Comparison of ENCODE assay signal across 18 cellular contexts in genomic region chr20:33291416-33291815, GRCh38. TPM values are rescaled to one million over a fixed set of nuclear protein-coding genes. Genes with fewer than 3 reads are reported as not detected.
A peak's percentile ranks its signal among the peaks of the same experiment; 100 is the strongest.
DNase-seq lines count a peak whose midpoint lies in the region; ATAC-seq, FAIRE-seq and TF ChIP-seq lines count a peak whose summit lies in the region.
"Had no signal": no experiment of that assay in that cellular context is flagged by ENCODE, and none has a peak within 500 bp of the region (broad histone marks: within the 10 kb centered on the region; RNA-seq: fewer than 3 reads in every experiment).

No MANE protein-coding gene starts in this region.

- ATAC-seq in HepG2 (no peak; the same call in 1 of the 3 replicates), right lobe of liver (no peak), HCT116 (peak; percentile 31; the same call in 1 of the 2 replicates)

- H3K36me3 Mint-ChIP-seq in neural progenitor cell = no peaks in the 10 kb centered on the region
- H3K36me3 Mint-ChIP-seq: CD4-positive, alpha-beta memory T cell had no signal

- TF ChIP-seq CTCF in HepG2 (CRISPR knock-in tag; IDR thresholded peaks at IDR 0.05) (no peak), right lobe of liver (IDR thresholded peaks at IDR 0.05) (no peak), HCT116 (IDR thresholded peaks at IDR 0.05 in 2 of 3, conservative IDR thresholded peaks at IDR 0.05 in 1 of 3; ENCODE audit: borderline replicate concordance in 1 of 3, insufficient read depth in 1 of 3, low read depth in 2 of 3, low read length in 2 of 3) (no peak), H1 (IDR thresholded peaks at IDR 0.05; ENCODE audit: control extremely low read depth in 1 of 3, insufficient read depth in 1 of 3, low read depth in 1 of 3, low read length in 3 of 3) (no peak), neural progenitor cell (IDR thresholded peaks at IDR 0.05) (no peak)

- H3K4me3 ChIP-seq in HepG2 (replicated peaks in 1 of 3; ENCODE audit: insufficient read depth in 1 of 3, low read depth in 2 of 3, low read length in 3 of 3) (no peak overlapping the region), right lobe of liver (no peak overlapping the region), HCT116 (replicated peaks in 1 of 2; ENCODE audit: low read depth in 1 of 2, low read length in 2 of 2) (no peak overlapping the region), H1 (ENCODE audit: extremely low read depth in 1 of 4, insufficient read depth in 2 of 4, low read depth in 3 of 4, low read length in 4 of 4) (no peak overlapping the region), neural progenitor cell (no peak overlapping the region)

- no peak overlapping the region for H2BK120ac ChIP-seq in H1 (replicated peaks; ENCODE audit: low read depth, low read length)

- no peak overlapping the region for H3K4me3 Mint-ChIP-seq in neural progenitor cell
- H3K4me3 Mint-ChIP-seq: CD4-positive, alpha-beta memory T cell had no signal

- H3K27ac Mint-ChIP-seq in neural progenitor cell = no peak overlapping the region
- H3K27ac Mint-ChIP-seq: CD4-positive, alpha-beta memory T cell had no signal

- no peaks in the 10 kb centered on the region for H3F3A ChIP-seq in neural progenitor cell (ENCODE audit: low read depth)

- DNase-seq in HepG2 (ENCODE audit: low spot score) (no peak), right lobe of liver (no peak), HCT116 (ENCODE audit: low read depth, low spot score) (no peak), H1 (ENCODE audit: low read depth in 1 of 2, low spot score in 2 of 2) (no peak), neural progenitor cell (ENCODE audit: low spot score) (no peak), NCI-H2196 treated with DMSO at 0.1 percent for 48 hours (lab: John Stamatoyannopoulos, UW; ENCODE audit: unreplicated experiment) (no peak)
- DNase-seq: DMS79 treated with DMSO at 0.1 percent for 48 hours, GF-D8, GOT3, HCEC 1CT had no signal

- TF ChIP-seq EP300 in HepG2 (IDR thresholded peaks at IDR 0.05; ENCODE audit: low read depth in 2 of 2, low read length in 2 of 2) (no peak), HepG2 (CRISPR knock-in tag; IDR thresholded peaks at IDR 0.05; ENCODE audit: borderline replicate concordance) (no peak), H1 (IDR thresholded peaks at IDR 0.05; ENCODE audit: borderline replicate concordance in 1 of 2, low read depth in 2 of 2, low read length in 2 of 2) (no peak)

- in situ Hi-C loops in HepG2 (cut with HindIII; ENCODE audit: extremely low pct_ligation_motif_present, low pct_unique_long_range_greater_than_20kb) = no loop called here

- H2BK15ac ChIP-seq in H1 (ENCODE audit: low read length) = 0 out of 2 replicates have a peak overlapping the region, but pooled peaks have one; percentile 18

- no peak for FAIRE-seq in HepG2 (lab: Jason Lieb, UNC)
- FAIRE-seq in H1 (lab: Jason Lieb, UNC) = no peak

- no peaks in the 10 kb centered on the region for H3K79me2 ChIP-seq in HepG2 (ENCODE audit: insufficient read depth, low read length)
- no peaks in the 10 kb centered on the region for H3K79me2 ChIP-seq in HCT116 (ENCODE audit: insufficient read depth, low read length)
- H3K79me2 ChIP-seq in H1 (ENCODE audit: control insufficient read depth in 1 of 2, insufficient read depth in 2 of 2, low read length in 2 of 2) = no peaks in the 10 kb centered on the region
- H3K79me2 ChIP-seq in neural progenitor cell (ENCODE audit: low read depth) = no peaks in the 10 kb centered on the region

- H2BK20ac ChIP-seq in H1 (ENCODE audit: low read length) = no peak overlapping the region

- no peak overlapping the region for H3K56ac ChIP-seq in H1 (replicated peaks; ENCODE audit: insufficient read length, low read depth, low read length)

- H3K23ac ChIP-seq in H1 (ENCODE audit: insufficient read length) = no peak overlapping the region

- H3K4me2 ChIP-seq in HepG2 (ENCODE audit: low read depth, low read length) (no peak overlapping the region), HCT116 (ENCODE audit: low read length) (no peak overlapping the region), H1 (ENCODE audit: insufficient read depth in 1 of 2, low read depth in 2 of 2, low read length in 2 of 2) (no peak overlapping the region), neural progenitor cell (no peak overlapping the region)

- H3K9me2 ChIP-seq in HCT116 (ENCODE audit: insufficient read depth) = no peaks in the 10 kb centered on the region

- BruUV-seq in HepG2 (replicated peaks; lab: Mats Ljungman, UMichigan) (no TSS peak), HCT116 (replicated peaks; lab: Mats Ljungman, UMichigan) (no TSS peak)

- peaks cover 2% of the 10 kb centered on the region for H3K9me3 Mint-ChIP-seq in neural progenitor cell
- H3K9me3 Mint-ChIP-seq: CD4-positive, alpha-beta memory T cell had no signal

- no peak overlapping the region for H4K91ac ChIP-seq in H1 (replicated peaks; ENCODE audit: insufficient read length, low read length)

- TF ChIP-seq POLR2A in HepG2 (IDR thresholded peaks at IDR 0.05; ENCODE audit: insufficient read depth in 1 of 2, low read depth in 2 of 2, low read length in 2 of 2) (no peak), right lobe of liver (IDR thresholded peaks at IDR 0.05) (no peak), HCT116 (IDR thresholded peaks at IDR 0.05; ENCODE audit: borderline replicate concordance, extremely low read depth, insufficient read depth, insufficient read length) (no peak), H1 (IDR thresholded peaks at IDR 0.05; ENCODE audit: control extremely low read depth in 1 of 2, low read depth in 2 of 2, low read length in 2 of 2) (no peak)

- POLR2A ChIA-PET in HepG2 (lab: Yijun Ruan, JAX) (no interaction called here), HCT116 (lab: Charles Lee) (no interaction called here), H1 (lab: Charles Lee; ENCODE audit: partially characterized antibody) (no interaction called here)

- no peak overlapping the region for H2BK12ac ChIP-seq in H1 (ENCODE audit: low read depth, low read length)

- no peak overlapping the region for H4K5ac ChIP-seq in H1 (ENCODE audit: insufficient read length, low read depth, low read length)

- H3K9ac ChIP-seq in HepG2 (ENCODE audit: insufficient read depth, low read depth, low read length) = no peak overlapping the region
- no peak overlapping the region for H3K9ac ChIP-seq in HCT116 (ENCODE audit: low read length)
- no peak overlapping the region for H3K9ac ChIP-seq in H1 (replicated peaks in 1 of 4; ENCODE audit: extremely low read depth in 1 of 4, low read depth in 3 of 4, low read length in 3 of 4)
- no peak overlapping the region for H3K9ac ChIP-seq in neural progenitor cell

- intact Hi-C loops in HepG2 (cut with micrococcal nuclease; ENCODE audit: unreplicated experiment) = no loop called here
- intact Hi-C loops in right lobe of liver (cut with DNase I) = no loop called here
- intact Hi-C loops in HCT116 (cut with micrococcal nuclease) = loop anchor here (5.0 kb wide), 1 partner anchor 194 kb away; no protein-coding TSS in a partner anchor

- no peaks in the 10 kb centered on the region for H3K23me2 ChIP-seq in H1 (ENCODE audit: low read depth, low read length)

- no peak overlapping the region for H2BK5ac ChIP-seq in H1 (ENCODE audit: low read depth, low read length)

- H3K18ac ChIP-seq in H1 (ENCODE audit: extremely low read depth, low read length) = no peak overlapping the region

- no peak overlapping the region for H3K4ac ChIP-seq in H1 (replicated peaks; ENCODE audit: insufficient read length, low read depth, low read length)

- CTCF ChIA-PET in HepG2 (lab: Yijun Ruan, JAX; ENCODE audit: low intra/inter-chr PET ratio, low total read pairs) = interaction anchor here (1.2 to 3.5 kb wide), 2 partner anchors 29 to 196 kb away, joined by 5 to 42 read pairs; no protein-coding TSS in a partner anchor
- CTCF ChIA-PET in HCT116 (lab: Charles Lee) = interaction anchor here (1.5 to 2.6 kb wide), 2 partner anchors 29 to 34 kb away, joined by 3 to 32 read pairs; no protein-coding TSS in a partner anchor
- CTCF ChIA-PET in H1 (lab: Charles Lee; ENCODE audit: partially characterized antibody) = interaction anchor here (0.8 to 6.9 kb wide), 21 partner anchors 8 to 316 kb away, joined by 3 to 81 read pairs (median 5); partner anchors contain the start of gene BPIFB1

- H3K4me1 ChIP-seq in HepG2 (ENCODE audit: insufficient read depth, low read length) (no peaks in the 10 kb centered on the region), right lobe of liver (no peaks in the 10 kb centered on the region), HCT116 (ENCODE audit: control insufficient read depth in 1 of 2, insufficient read depth in 2 of 2, low read length in 2 of 2) (no peaks in the 10 kb centered on the region), H1 (replicated peaks in 1 of 4; ENCODE audit: control insufficient read depth in 3 of 4, insufficient read depth in 4 of 4, low read length in 3 of 4) (no peaks in the 10 kb centered on the region; a peak in 1 of 7 replicates), neural progenitor cell (no peaks in the 10 kb centered on the region)

- H3K36me3 ChIP-seq in HepG2 (replicated peaks in 1 of 2; ENCODE audit: control insufficient read depth in 1 of 2, insufficient read depth in 2 of 2, low read length in 2 of 2) (no peaks in the 10 kb centered on the region), right lobe of liver (no peaks in the 10 kb centered on the region), HCT116 (ENCODE audit: control insufficient read depth in 1 of 2, insufficient read depth in 2 of 2, low read length in 2 of 2) (no peaks in the 10 kb centered on the region), H1 (ENCODE audit: control insufficient read depth in 2 of 4, insufficient read depth in 4 of 4, low read length in 3 of 4) (no peaks in the 10 kb centered on the region), neural progenitor cell (no peaks in the 10 kb centered on the region)

- 76% methylated on average over 8 of the region's 8 CpGs for WGBS in HepG2 (ENCODE audit: low lambda C conversion rate)
- WGBS in right lobe of liver (ENCODE audit: insufficient coverage, low coverage, low lambda C conversion rate, missing lambda C conversion rate) = 29% methylated on average over 1 of the region's 8 CpGs
- WGBS in H1 (ENCODE audit: extremely low coverage in 1 of 2, insufficient coverage in 1 of 2, insufficient read length in 1 of 2, insufficient replicate concordance in 2 of 2, low coverage in 1 of 2, low lambda C conversion rate in 2 of 2, missing lambda C conversion rate in 1 of 2), 2 experiments = 94% methylated on average over 8 of the region's 8 CpGs; no CpG with 5 or more reads in 1 of the 2 experiments

- TF ChIP-seq RAD21 in HepG2 (CRISPR knock-in tag; IDR thresholded peaks at IDR 0.05) (no peak), HCT116 (IDR thresholded peaks at IDR 0.05; ENCODE audit: low read depth) (no peak), H1 (IDR thresholded peaks at IDR 0.05 in 1 of 2, conservative IDR thresholded peaks at IDR 0.05 in 1 of 2; ENCODE audit: low read depth in 2 of 2, low read length in 2 of 2) (no peak)

- H4K8ac ChIP-seq in H1 (ENCODE audit: extremely low read depth, insufficient read depth, low read length) = no peak overlapping the region

- H3K4me1 Mint-ChIP-seq in neural progenitor cell = no peaks in the 10 kb centered on the region

- H3K9me3 ChIP-seq in HepG2 (ENCODE audit: low read length) = no peaks in the 10 kb centered on the region
- H3K9me3 ChIP-seq in right lobe of liver = no peaks in the 10 kb centered on the region
- H3K9me3 ChIP-seq in HCT116 (ENCODE audit: control insufficient read depth in 1 of 2, insufficient read depth in 1 of 2, low read depth in 1 of 2, low read length in 2 of 2) = no peaks in the 10 kb centered on the region
- H3K9me3 ChIP-seq in H1 (ENCODE audit: insufficient read depth in 2 of 2, low read depth in 1 of 2, low read length in 1 of 2) = no peaks in the 10 kb centered on the region
- H3K9me3 ChIP-seq in neural progenitor cell (ENCODE audit: low read depth) = no peaks in the 10 kb centered on the region

- H2AFZ ChIP-seq in HepG2 (ENCODE audit: low read length) (no peak overlapping the region), HCT116 (ENCODE audit: low read depth, low read length, poor library complexity, severe bottlenecking) (no peak overlapping the region), H1 (ENCODE audit: low read length) (peak overlapping the region; percentile 82; the same call in 1 of the 2 replicates), neural progenitor cell (replicated peaks) (no peak overlapping the region)

- H3K27me3 ChIP-seq in HepG2 (ENCODE audit: control insufficient read depth in 1 of 2, insufficient read depth in 2 of 2, low read length in 2 of 2) (peaks cover 7 to 48% of the 10 kb centered on the region in 2 experiments), right lobe of liver (no peaks in the 10 kb centered on the region), HCT116 (ENCODE audit: insufficient read depth, low read length) (peaks cover 20% of the 10 kb centered on the region; the same call in 1 of the 2 replicates), H1 (replicated peaks in 1 of 4; ENCODE audit: control insufficient read depth in 3 of 4, extremely low read depth in 1 of 4, insufficient read depth in 3 of 4, low read length in 3 of 4) (no peaks in the 10 kb centered on the region), neural progenitor cell (peaks cover 5% of the 10 kb centered on the region)

- no peak overlapping the region for H2AK5ac ChIP-seq in H1 (ENCODE audit: low read depth, low read length)

- RAD21 ChIA-PET in HCT116 (lab: Charles Lee; ENCODE audit: low non-redundant PET in 1 of 2, low total read pairs in 2 of 2, uncharacterized antibody in 2 of 2, unreplicated experiment in 2 of 2) = interaction anchor here in 1 of 2 experiments (1.9 kb wide), 1 partner anchor 29 kb away, joined by 6 read pairs; no protein-coding TSS in a partner anchor

- H3K27ac ChIP-seq in HepG2 (ENCODE audit: extremely low read length, insufficient read depth, low read length) (no peak overlapping the region), right lobe of liver (no peak overlapping the region), HCT116 (ENCODE audit: low read depth, low read length) (no peak overlapping the region), H1 (ENCODE audit: low read depth, low read length) (no peak overlapping the region), neural progenitor cell (no peak overlapping the region)

- no peaks in the 10 kb centered on the region for H3K79me1 ChIP-seq in H1 (ENCODE audit: low read depth, low read length)

- no peaks in the 10 kb centered on the region for H4K20me1 ChIP-seq in HepG2 (ENCODE audit: insufficient read depth, low read length)
- H4K20me1 ChIP-seq in HCT116 (ENCODE audit: insufficient read depth) = no peaks in the 10 kb centered on the region
- no peaks in the 10 kb centered on the region for H4K20me1 ChIP-seq in H1 (replicated peaks in 1 of 2; ENCODE audit: control insufficient read depth in 1 of 2, insufficient read depth in 2 of 2, low read length in 2 of 2)
- H4K20me1 ChIP-seq in neural progenitor cell (ENCODE audit: low read depth) = no peaks in the 10 kb centered on the region

- peaks cover 5% of the 10 kb centered on the region for H3K27me3 Mint-ChIP-seq in neural progenitor cell (ENCODE audit: insufficient read depth, low read depth)

- no peak overlapping the region for H3K14ac ChIP-seq in H1 (ENCODE audit: insufficient read length)

RNA-seq across cellular contexts. Expression of gene BPIFB1, which starts 8.4 kb away (rescaled TPM):
- total RNA-seq in HepG2 (2016; rRNA removed; fragmentation: Illumina TruSeq; extraction: Trizol) (0.18 and 0.82 TPM in 2 replicates), right lobe of liver (not detected), HCT116 (2021; ENCODE audit: unreplicated experiment) (0.17 TPM), neural progenitor cell (ENCODE audit: low replicate concordance) (not detected in 2 replicates)
- total RNA-seq in HepG2 (2016; cell fraction: cytosol; rRNA removed; fragmentation: Illumina TruSeq; extraction: Trizol; ENCODE audit: low read depth) = 0.18 TPM in 1 of 2 replicates, not detected in the other
- total RNA-seq in HepG2 (2016; cell fraction: insoluble cytoplasmic fraction; rRNA removed; fragmentation: Illumina TruSeq; extraction: Trizol) = 0.34 and 0.56 TPM in 2 replicates
- 0.28 TPM in 2 replicates for total RNA-seq in HepG2 (2016; cell fraction: membrane; rRNA removed; fragmentation: Illumina TruSeq; extraction: Trizol)
- total RNA-seq in HepG2 (2016; cell fraction: nucleus; rRNA removed; fragmentation: Illumina TruSeq; extraction: Trizol) = 0.59 and 0.75 TPM in 2 replicates
- polyA plus RNA-seq in HepG2 (2011; rRNA removed) (4.4 and 9.2 TPM in 2 replicates), H1 (2011; rRNA removed) (not detected in 2 replicates)
- 3.2 and 5.0 TPM in 2 replicates for polyA plus RNA-seq in HepG2 (2011; cell fraction: cytosol; rRNA removed)
- polyA plus RNA-seq in HepG2 (2011; cell fraction: nucleus; rRNA removed) = 5.1 and 7.3 TPM in 2 replicates
- 7.9 and 12.0 TPM in 2 replicates for polyA plus RNA-seq in HepG2 (2012)
- polyA plus RNA-seq in HepG2 (2016; cell fraction: cytosol; fragmentation: Illumina TruSeq; extraction: Trizol; ENCODE audit: low read depth) = 0.26 and 0.36 TPM in 2 replicates
- polyA plus RNA-seq in HepG2 (2016; cell fraction: insoluble cytoplasmic fraction; fragmentation: Illumina TruSeq; extraction: Trizol; ENCODE audit: low read depth) = 0.54 and 0.91 TPM in 2 replicates
- polyA plus RNA-seq in HepG2 (2016; cell fraction: membrane; fragmentation: Illumina TruSeq; extraction: Trizol; ENCODE audit: low read depth) = 0.17 and 0.40 TPM in 2 replicates
- 0.97 and 1.00 TPM in 2 replicates for polyA plus RNA-seq in HepG2 (2016; cell fraction: nucleus; fragmentation: Illumina TruSeq; extraction: Trizol; ENCODE audit: insufficient read depth, low read depth)
- 3.7 TPM in 1 of 2 replicates, not detected in the other for polyA minus RNA-seq in HepG2 (2011; rRNA and poly(A)+ RNA removed; ENCODE audit: low replicate concordance)
- polyA minus RNA-seq in HepG2 (2011; cell fraction: cytosol; rRNA and poly(A)+ RNA removed) = 0.44 and 1.6 TPM in 2 replicates
- polyA minus RNA-seq in HepG2 (2011; cell fraction: nucleus; rRNA and poly(A)+ RNA removed) = 1.7 and 2.0 TPM in 2 replicates
- polyA plus RNA-seq in HCT116 (2012) = 0.02 and 0.05 TPM in 2 replicates
- total RNA-seq in H1 (2021; fragmentation: NEBNext Ultra II Directional; extraction: Animal tissue kit (Norgen Biotek cat#: 25700)) = not detected in 2 replicates
- not detected for polyA plus RNA-seq in H1 (2011; cell fraction: cytosol; rRNA removed)
- not detected for polyA plus RNA-seq in H1 (2011; cell fraction: nucleus; rRNA removed)
- not detected in 4 replicates for polyA plus RNA-seq in H1 (2012, experiment 1 of 2)
- polyA plus RNA-seq in H1 (2012, experiment 2 of 2) = not detected
- not detected for polyA plus RNA-seq in H1 (2013, experiment 1 of 2)
- polyA plus RNA-seq in H1 (2013, experiment 2 of 2) = not detected
- not detected in 2 replicates for polyA minus RNA-seq in H1 (2011; rRNA and poly(A)+ RNA removed)
- polyA minus RNA-seq in H1 (2011; cell fraction: cytosol; rRNA and poly(A)+ RNA removed) = not detected
- not detected for polyA minus RNA-seq in H1 (2011; cell fraction: nucleus; rRNA and poly(A)+ RNA removed)
- total RNA-seq: A172; A673; CD4-positive, alpha-beta memory T cell; Daoy; G401; H7 had no signal
- polyA plus RNA-seq: BJ; CD4-positive, alpha-beta memory T cell had no signal

RNA-seq across cellular contexts. Expression of gene BPIFA1, which starts 55.6 kb away (rescaled TPM):
- total RNA-seq in HepG2 (2016; rRNA removed; fragmentation: Illumina TruSeq; extraction: Trizol) (not detected in 2 replicates), right lobe of liver (not detected), HCT116 (2021; ENCODE audit: unreplicated experiment) (not detected), neural progenitor cell (ENCODE audit: low replicate concordance) (not detected in 2 replicates)
- total RNA-seq in HepG2 (2016; cell fraction: cytosol; rRNA removed; fragmentation: Illumina TruSeq; extraction: Trizol; ENCODE audit: low read depth) = not detected in 2 replicates
- total RNA-seq in HepG2 (2016; cell fraction: insoluble cytoplasmic fraction; rRNA removed; fragmentation: Illumina TruSeq; extraction: Trizol) = not detected in 2 replicates
- not detected in 2 replicates for total RNA-seq in HepG2 (2016; cell fraction: membrane; rRNA removed; fragmentation: Illumina TruSeq; extraction: Trizol)
- not detected in 2 replicates for total RNA-seq in HepG2 (2016; cell fraction: nucleus; rRNA removed; fragmentation: Illumina TruSeq; extraction: Trizol)
- polyA plus RNA-seq in HepG2 (2011; rRNA removed) (not detected in 2 replicates), H1 (2011; rRNA removed) (not detected in 2 replicates)
- polyA plus RNA-seq in HepG2 (2011; cell fraction: cytosol; rRNA removed) = not detected in 2 replicates
- not detected in 2 replicates for polyA plus RNA-seq in HepG2 (2011; cell fraction: nucleus; rRNA removed)
- not detected in 2 replicates for polyA plus RNA-seq in HepG2 (2012)
- polyA plus RNA-seq in HepG2 (2016; cell fraction: cytosol; fragmentation: Illumina TruSeq; extraction: Trizol; ENCODE audit: low read depth) = not detected in 2 replicates
- polyA plus RNA-seq in HepG2 (2016; cell fraction: insoluble cytoplasmic fraction; fragmentation: Illumina TruSeq; extraction: Trizol; ENCODE audit: low read depth) = not detected in 2 replicates
- not detected in 2 replicates for polyA plus RNA-seq in HepG2 (2016; cell fraction: membrane; fragmentation: Illumina TruSeq; extraction: Trizol; ENCODE audit: low read depth)
- not detected in 2 replicates for polyA plus RNA-seq in HepG2 (2016; cell fraction: nucleus; fragmentation: Illumina TruSeq; extraction: Trizol; ENCODE audit: insufficient read depth, low read depth)
- polyA minus RNA-seq in HepG2 (2011; rRNA and poly(A)+ RNA removed; ENCODE audit: low replicate concordance) = not detected in 2 replicates
- polyA minus RNA-seq in HepG2 (2011; cell fraction: cytosol; rRNA and poly(A)+ RNA removed) = not detected in 2 replicates
- polyA minus RNA-seq in HepG2 (2011; cell fraction: nucleus; rRNA and poly(A)+ RNA removed) = not detected in 2 replicates
- polyA plus RNA-seq in HCT116 (2012) = not detected in 2 replicates
- not detected in 2 replicates for total RNA-seq in H1 (2021; fragmentation: NEBNext Ultra II Directional; extraction: Animal tissue kit (Norgen Biotek cat#: 25700))
- polyA plus RNA-seq in H1 (2011; cell fraction: cytosol; rRNA removed) = not detected
- not detected for polyA plus RNA-seq in H1 (2011; cell fraction: nucleus; rRNA removed)
- not detected in 4 replicates for polyA plus RNA-seq in H1 (2012, experiment 1 of 2)
- not detected for polyA plus RNA-seq in H1 (2012, experiment 2 of 2)
- polyA plus RNA-seq in H1 (2013, experiment 1 of 2) = not detected
- not detected for polyA plus RNA-seq in H1 (2013, experiment 2 of 2)
- not detected in 2 replicates for polyA minus RNA-seq in H1 (2011; rRNA and poly(A)+ RNA removed)
- not detected for polyA minus RNA-seq in H1 (2011; cell fraction: cytosol; rRNA and poly(A)+ RNA removed)
- polyA minus RNA-seq in H1 (2011; cell fraction: nucleus; rRNA and poly(A)+ RNA removed) = not detected
- total RNA-seq: A172; A673; Calu3; CD4-positive, alpha-beta memory T cell; Daoy; G401; H7 had no signal
- polyA plus RNA-seq: BJ; CD4-positive, alpha-beta memory T cell had no signal
